26 cellular contexts compared by ENCODE assay signal in the genomic region with DNA sequence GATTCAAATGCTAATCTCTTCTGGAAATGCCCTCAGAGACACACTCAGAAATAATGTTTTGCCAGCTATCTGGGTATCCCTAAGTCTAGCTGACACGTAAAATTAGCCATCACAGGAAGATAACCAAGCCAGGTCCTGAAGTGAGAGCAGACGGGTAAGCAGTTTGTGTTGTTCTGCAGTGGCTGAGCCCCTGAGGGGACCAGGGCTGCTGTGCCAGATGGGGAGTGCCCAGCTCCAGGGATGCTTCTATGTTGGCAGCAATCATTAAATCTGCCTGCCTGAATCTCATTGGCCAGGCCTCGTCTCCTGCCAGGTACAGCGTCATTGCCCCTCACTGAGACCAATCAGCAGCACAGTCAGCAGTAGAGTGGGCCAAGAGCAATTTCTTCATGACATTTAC. TPM values are rescaled to one million over a fixed set of nuclear protein-coding genes. Genes with fewer than 3 reads are reported as not detected.
DNase-seq lines count a peak whose midpoint lies in the region; ATAC-seq and TF ChIP-seq lines count a peak whose summit lies in the region.
"Had no signal": no experiment of that assay in that cellular context is flagged by ENCODE, and none has a peak within 500 bp of the region (broad histone marks: within the 10 kb centered on the region; RNA-seq: fewer than 3 reads in every experiment).

No MANE protein-coding gene starts in this region.

- H3K9me2 ChIP-seq in SK-N-SH (no peaks in the 10 kb centered on the region), MM.1S (replicated peaks; ENCODE audit: insufficient read depth, low read length) (no peaks in the 10 kb centered on the region)

- H3K23ac ChIP-seq in neuronal stem cell (ENCODE audit: low read depth, low read length, poor library complexity) (no peak overlapping the region), mesenchymal stem cell (ENCODE audit: low read length in 2 of 2) (no peak overlapping the region)

- H3K36me3 ChIP-seq in SK-N-SH (replicated peaks in 1 of 2; ENCODE audit: control insufficient read depth in 1 of 2, insufficient read depth in 2 of 2, low read length in 1 of 2) = no peaks in the 10 kb centered on the region
- H3K36me3 ChIP-seq in neuronal stem cell (replicated peaks in 1 of 2; ENCODE audit: control insufficient read depth in 2 of 2, insufficient read depth in 2 of 2, low read length in 2 of 2) = no peaks in the 10 kb centered on the region
- H3K36me3 ChIP-seq in mesenchymal stem cell (ENCODE audit: control insufficient read depth in 1 of 2, insufficient read depth in 2 of 2, low read depth in 1 of 2, low read length in 2 of 2) = no peaks in the 10 kb centered on the region
- no peaks in the 10 kb centered on the region for H3K36me3 ChIP-seq in MM.1S (replicated peaks; ENCODE audit: insufficient read depth, low read length)
- H3K36me3 ChIP-seq: BLaER1 treated with 17β-estradiol and CSF1 and Interleukin-3, amounts not matched to agents 10 nM and 100 nM; SJSA1 had no signal

- H3K79me1 ChIP-seq in neuronal stem cell (ENCODE audit: low read depth, low read length) (no peaks in the 10 kb centered on the region), mesenchymal stem cell (replicated peaks; ENCODE audit: low read length, poor library complexity, severe bottlenecking) (no peaks in the 10 kb centered on the region)

- H3K4me1 ChIP-seq in SK-N-SH (ENCODE audit: control insufficient read depth in 1 of 2, insufficient read depth in 2 of 2, low read depth in 1 of 2, low read length in 1 of 2) (peaks cover 0 to 21% of the 10 kb centered on the region in 2 experiments; a peak in 2 of 4 replicates), neuronal stem cell (ENCODE audit: control insufficient read depth in 2 of 2, insufficient read depth in 1 of 2, low read depth in 1 of 2, low read length in 2 of 2) (no peaks in the 10 kb centered on the region), mesenchymal stem cell (ENCODE audit: control insufficient read depth, insufficient read depth, low read depth, low read length) (no peaks in the 10 kb centered on the region), MM.1S (ENCODE audit: low read length) (no peaks in the 10 kb centered on the region)
- H3K4me1 ChIP-seq: BLaER1 treated with 17β-estradiol and CSF1 and Interleukin-3, amounts not matched to agents 10 nM and 100 nM; Caco-2; SJSA1 had no signal

- H2AFZ ChIP-seq in SK-N-SH (ENCODE audit: low read depth) (no peak overlapping the region), neuronal stem cell (ENCODE audit: low read length) (no peak overlapping the region), mesenchymal stem cell (ENCODE audit: low read depth, low read length) (no peak overlapping the region), MM.1S (ENCODE audit: low read length) (no peak overlapping the region)
- H2AFZ ChIP-seq: PC-9 had no signal

- peak overlapping the region in 1 of 2 experiments; percentile 85; a peak in 2 of 4 replicates for H3K27ac ChIP-seq in SK-N-SH (ENCODE audit: low read depth in 2 of 2, low read length in 1 of 2)
- H3K27ac ChIP-seq in neuronal stem cell (replicated peaks; ENCODE audit: low read length) = no peak overlapping the region
- no peak overlapping the region for H3K27ac ChIP-seq in mesenchymal stem cell (ENCODE audit: low read length, poor library complexity, severe bottlenecking)
- no peak overlapping the region for H3K27ac ChIP-seq in MM.1S (ENCODE audit: low read length)
- H3K27ac ChIP-seq: BLaER1 treated with 17β-estradiol and CSF1 and Interleukin-3, amounts not matched to agents 10 nM and 100 nM; PC-9; SJSA1 had no signal

- H3K18ac ChIP-seq in neuronal stem cell (ENCODE audit: low read length) (peak overlapping the region; percentile 52), mesenchymal stem cell (ENCODE audit: low read depth in 1 of 2, low read length in 2 of 2) (no peak overlapping the region)

- no peak overlapping the region for H3K4me3 ChIP-seq in SK-N-SH (ENCODE audit: low read depth in 2 of 2, low read length in 1 of 2)
- H3K4me3 ChIP-seq in neuronal stem cell (ENCODE audit: low read length in 2 of 2) = no peak overlapping the region
- no peak overlapping the region for H3K4me3 ChIP-seq in mesenchymal stem cell (ENCODE audit: insufficient read depth in 1 of 2, low read depth in 1 of 2, low read length in 2 of 2)
- H3K4me3 ChIP-seq in MM.1S (ENCODE audit: low read length) = no peak overlapping the region
- H3K4me3 ChIP-seq: BLaER1 treated with 17β-estradiol and CSF1 and Interleukin-3, amounts not matched to agents 10 nM and 100 nM; GM12878; PC-9; SJSA1 had no signal

- H2BK5ac ChIP-seq in neuronal stem cell (ENCODE audit: low read length) (peak overlapping the region; percentile 78), mesenchymal stem cell (ENCODE audit: low read depth, low read length, poor library complexity, severe bottlenecking) (no peak overlapping the region)

- peak; percentile 31 for DNase-seq in COR-L47 (lab: John Stamatoyannopoulos, UW)
- peak; percentile 94 for DNase-seq in NCI-H1694 treated with DMSO at 0.1 percent for 48 hours (lab: John Stamatoyannopoulos, UW)
- peak; percentile 79 for DNase-seq in SK-N-SH
- no peak for DNase-seq in neuronal stem cell (ENCODE audit: low spot score)
- DNase-seq in mesenchymal stem cell = no peak
- DNase-seq in MM.1S = no peak
- DNase-seq in iPS-NIHi11 (ENCODE audit: low spot score) = no peak
- DNase-seq: Caco-2; CD4-positive, alpha-beta memory T cell; GDM1; Karpas-422; NCI-H1092 treated with DMSO at 0.1 percent for 48 hours; NCI-H1436; NCI-H1930; NCI-H226; NCI-H774; NK-92 treated with Interleukin-12 subunit alpha and Interleukin-12 subunit beta, amount 100 ng/mL, for 24 hours; PC-9 had no signal

- H2AK5ac ChIP-seq in neuronal stem cell (ENCODE audit: low read depth, low read length) (no peak overlapping the region), mesenchymal stem cell (ENCODE audit: low read length, severe bottlenecking) (no peak overlapping the region)

- H4K20me1 ChIP-seq in SK-N-SH (ENCODE audit: insufficient read depth) (no peaks in the 10 kb centered on the region), MM.1S (ENCODE audit: insufficient read depth, low read length) (no peaks in the 10 kb centered on the region)
- H4K20me1 ChIP-seq: BLaER1 treated with 17β-estradiol and CSF1 and Interleukin-3, amounts not matched to agents 10 nM and 100 nM had no signal

- WGBS in SK-N-SH (ENCODE audit: low lambda C conversion rate) = 21% methylated on average over 4 of the region's 4 CpGs
- WGBS in neuronal stem cell (ENCODE audit: extremely low coverage in 2 of 2, insufficient read length in 2 of 2, insufficient replicate concordance in 1 of 2), 2 donors = no CpG with 5 or more reads among the region's 4 CpGs
- 85% methylated on average over 4 of the region's 4 CpGs for WGBS in mesenchymal stem cell

- H2BK15ac ChIP-seq in neuronal stem cell (ENCODE audit: low read length) (no peak overlapping the region), mesenchymal stem cell (ENCODE audit: low read depth, poor library complexity, severe bottlenecking) (no peak overlapping the region)

- H3K4me2 ChIP-seq in SK-N-SH (no peak overlapping the region), neuronal stem cell (ENCODE audit: insufficient read depth, low read length, poor library complexity, severe bottlenecking) (no peak overlapping the region), mesenchymal stem cell (ENCODE audit: low read length, poor library complexity, severe bottlenecking) (no peak overlapping the region), MM.1S (ENCODE audit: low read depth, low read length) (no peak overlapping the region)
- H3K4me2 ChIP-seq: BLaER1 treated with 17β-estradiol and CSF1 and Interleukin-3, amounts not matched to agents 10 nM and 100 nM; PC-9 had no signal

- no peak for TF ChIP-seq RAD21 in SK-N-SH (IDR thresholded peaks at IDR 0.05; ENCODE audit: low read length)

- H3K9ac ChIP-seq in SK-N-SH = no peak overlapping the region
- H3K9ac ChIP-seq in neuronal stem cell (ENCODE audit: low read depth, low read length, poor library complexity) = no peak overlapping the region
- H3K9ac ChIP-seq in mesenchymal stem cell (ENCODE audit: low read length) = no peak overlapping the region
- no peak overlapping the region for H3K9ac ChIP-seq in MM.1S (ENCODE audit: low read length)
- H3K9ac ChIP-seq: BLaER1 treated with 17β-estradiol and CSF1 and Interleukin-3, amounts not matched to agents 10 nM and 100 nM had no signal

- no peak for ATAC-seq in HG03457 (IDR thresholded peaks at IDR 0.05; ENCODE audit: unreplicated experiment)
- ATAC-seq: GM12878, HCT116, HepG2, Right ventricle myocardium inferior had no signal

- H4K8ac ChIP-seq in neuronal stem cell (ENCODE audit: low read depth, low read length) (no peak overlapping the region), mesenchymal stem cell (ENCODE audit: low read length) (no peak overlapping the region)

- no peaks in the 10 kb centered on the region for H3K79me2 ChIP-seq in SK-N-SH (ENCODE audit: insufficient read depth)
- no peaks in the 10 kb centered on the region for H3K79me2 ChIP-seq in MM.1S (ENCODE audit: low read length)

- H3K14ac ChIP-seq in neuronal stem cell (ENCODE audit: low read length) = peak overlapping the region; percentile 86
- no peak overlapping the region for H3K14ac ChIP-seq in mesenchymal stem cell (ENCODE audit: low read length in 2 of 2)

- H2BK120ac ChIP-seq in neuronal stem cell (ENCODE audit: low read depth, low read length) (no peak overlapping the region), mesenchymal stem cell (ENCODE audit: low read depth, low read length) (no peak overlapping the region)

- CTCF ChIA-PET in SK-N-SH (lab: Yijun Ruan, JAX) = interaction anchor here (0.5 to 7.3 kb wide), 6 partner anchors 16 to 197 kb away, joined by 3 to 57 read pairs (median 34); no protein-coding TSS in a partner anchor

- no peak for TF ChIP-seq CTCF in SK-N-SH (IDR thresholded peaks at IDR 0.05)
- no peak for TF ChIP-seq CTCF in MM.1S (IDR thresholded peaks at IDR 0.05; ENCODE audit: low read length)

- no peak overlapping the region for H4K91ac ChIP-seq in neuronal stem cell (ENCODE audit: low read depth, low read length, poor library complexity)
- no peak overlapping the region for H4K91ac ChIP-seq in mesenchymal stem cell (ENCODE audit: low read length)

- no peak overlapping the region for H3K4ac ChIP-seq in neuronal stem cell (ENCODE audit: low read length)
- no peak overlapping the region for H3K4ac ChIP-seq in mesenchymal stem cell (ENCODE audit: low read depth in 1 of 2, low read length in 2 of 2)

- peaks cover 27% of the 10 kb centered on the region; the same call in 1 of the 2 replicates for H3K27me3 ChIP-seq in SK-N-SH (ENCODE audit: insufficient read depth)
- peaks cover 0 to 4% (median 0%) of the 10 kb centered on the region in 3 experiments for H3K27me3 ChIP-seq in neuronal stem cell (ENCODE audit: control insufficient read depth in 3 of 3, insufficient read depth in 3 of 3, low read depth in 1 of 3, low read length in 3 of 3)
- peaks cover 15 to 65% of the 10 kb centered on the region in 2 experiments for H3K27me3 ChIP-seq in mesenchymal stem cell (ENCODE audit: control insufficient read depth in 1 of 2, insufficient read depth in 1 of 2, low read length in 2 of 2)
- H3K27me3 ChIP-seq in MM.1S (replicated peaks; ENCODE audit: insufficient read depth, low read length) = no peaks in the 10 kb centered on the region
- H3K27me3 ChIP-seq: BLaER1 treated with 17β-estradiol and CSF1 and Interleukin-3, amounts not matched to agents 10 nM and 100 nM had no signal

- no peaks in the 10 kb centered on the region for H3F3A ChIP-seq in SK-N-SH (replicated peaks; ENCODE audit: insufficient read depth)
- no peaks in the 10 kb centered on the region for H3F3A ChIP-seq in MM.1S (ENCODE audit: insufficient read depth, low read length)

- no peaks in the 10 kb centered on the region for H3K9me3 ChIP-seq in SK-N-SH
- H3K9me3 ChIP-seq in neuronal stem cell (replicated peaks in 1 of 2; ENCODE audit: control insufficient read depth in 2 of 2, insufficient read depth in 1 of 2, low read depth in 1 of 2, low read length in 2 of 2) = no peaks in the 10 kb centered on the region
- peaks cover 4% of the 10 kb centered on the region for H3K9me3 ChIP-seq in mesenchymal stem cell (ENCODE audit: control insufficient read depth, low read length)
- H3K9me3 ChIP-seq in MM.1S (replicated peaks; ENCODE audit: insufficient read depth, low read length) = no peaks in the 10 kb centered on the region
- H3K9me3 ChIP-seq: SJSA1 had no signal

- H2BK12ac ChIP-seq in neuronal stem cell (ENCODE audit: low read length) (no peak overlapping the region), mesenchymal stem cell (ENCODE audit: low read length in 2 of 2) (no peak overlapping the region)

- TF ChIP-seq EP300 in SK-N-SH (IDR thresholded peaks at IDR 0.05; ENCODE audit: borderline replicate concordance in 1 of 2, low read depth in 1 of 2, low read length in 1 of 2) = peak in 1 of 2 experiments; percentile 87; a peak in 2 of 4 replicates

- POLR2A ChIA-PET in SK-N-SH (lab: Yijun Ruan, JAX) = interaction anchor here (0.8 kb wide), 1 partner anchor 50 kb away, joined by 3 read pairs; no protein-coding TSS in a partner anchor

RNA-seq across cellular contexts. Expression of a gene that starts 58.6 kb away (rescaled TPM):
- polyA plus RNA-seq in SK-N-SH (2012; rRNA removed) = not detected in 2 replicates
- polyA plus RNA-seq in SK-N-SH (2012; cell fraction: cytosol; rRNA removed) = not detected in 2 replicates
- polyA plus RNA-seq in SK-N-SH (2012; cell fraction: nucleus; rRNA removed) = not detected in 2 replicates
- polyA plus RNA-seq in neuronal stem cell (2013, experiment 1 of 2) = 7.0 TPM
- 7.3 TPM for polyA plus RNA-seq in neuronal stem cell (2013, experiment 2 of 2)
- polyA plus RNA-seq in mesenchymal stem cell (2013, experiment 1 of 2) = 11.9 TPM
- 11.8 TPM for polyA plus RNA-seq in mesenchymal stem cell (2013, experiment 2 of 2)
- polyA plus RNA-seq: AG04450; CD4-positive, alpha-beta memory T cell; GM12878; HepG2 had no signal

Comparison
In these comparisons a context has a peak if more than half of its experiments do, and no peak if none do; other contexts are left out.
1. DNase-seq: peak in COR-L47 (single experiment), NCI-H1694 treated with DMSO at 0.1 percent for 48 hours (single experiment) and SK-N-SH (single experiment); none in neuronal stem cell (single experiment), mesenchymal stem cell (single experiment), MM.1S (single experiment) and iPS-NIHi11 (single experiment).